ENCODE assay signal across 9 cellular contexts in genomic region chr17:77460514-77461046, GRCh38.
DNase-seq lines count a peak whose midpoint lies in the region; ATAC-seq, FAIRE-seq and TF ChIP-seq lines count a peak whose summit lies in the region.
"Had no signal": no experiment of that assay in that cellular context is flagged by ENCODE, and none has a peak within 500 bp of the region (broad histone marks: within the 10 kb centered on the region; RNA-seq: fewer than 3 reads in every experiment).

No MANE protein-coding gene starts in this region.

- TF ChIP-seq POLR2A in GM18526 (IDR thresholded peaks at IDR 0.05; ENCODE audit: extremely low read depth, insufficient read length) (peak; percentile 11), Peyer's patch (IDR thresholded peaks at IDR 0.05) (no peak), esophagus squamous epithelium (IDR thresholded peaks at IDR 0.05) (no peak), H54 (IDR thresholded peaks at IDR 0.05; ENCODE audit: low read depth, low read length) (no peak)

- DNase-seq in Peyer's patch, result peak in 1 of 3 donors; percentile 57
- DNase-seq in esophagus squamous epithelium (lab: John Stamatoyannopoulos, UW), result no peak
- DNase-seq in sciatic nerve (ENCODE audit: low spot score), result peak; percentile 61
- DNase-seq in H54 (ENCODE audit: insufficient read length, low spot score), result no peak
- no peak for DNase-seq in germinal center (ENCODE audit: low spot score)
- DNase-seq: KG1 had no signal

- peak overlapping the region; percentile 77 to 98 (median 94) for H3K27ac ChIP-seq in Peyer's patch
- H3K27ac ChIP-seq in esophagus squamous epithelium, result peak overlapping the region; percentile 37 to 94 (median 65)

- TF ChIP-seq CTCF in Peyer's patch (IDR thresholded peaks at IDR 0.05) (no peak), esophagus squamous epithelium (IDR thresholded peaks at IDR 0.05) (no peak)

- H3K27me3 ChIP-seq in Peyer's patch (no peaks in the 10 kb centered on the region), esophagus squamous epithelium (no peaks in the 10 kb centered on the region)

- FAIRE-seq in H54 (lab: Jason Lieb, UNC), result no peak

- H3K4me1 ChIP-seq in Peyer's patch, result peaks cover 0 to 68% (median 56%) of the 10 kb centered on the region in 4 donors
- H3K4me1 ChIP-seq in esophagus squamous epithelium, result peaks cover 20 to 97% (median 29%) of the 10 kb centered on the region in 3 donors

- H3K4me3 ChIP-seq in Peyer's patch (peak overlapping the region in 3 of 4 donors; percentile 7 to 33 (median 31)), esophagus squamous epithelium (peak overlapping the region in 2 of 4 donors; percentile 9 to 32)

- intact Hi-C loops in esophagus squamous epithelium (cut with DNase I), result no loop called here
- intact Hi-C loops in sciatic nerve (cut with DNase I), result no loop called here

- peaks cover 0 to 4% (median 0%) of the 10 kb centered on the region in 3 donors for H3K36me3 ChIP-seq in Peyer's patch
- no peaks in the 10 kb centered on the region for H3K36me3 ChIP-seq in esophagus squamous epithelium

- H3K9me3 ChIP-seq in Peyer's patch (no peaks in the 10 kb centered on the region), esophagus squamous epithelium (no peaks in the 10 kb centered on the region)

- ATAC-seq in sciatic nerve (no peak), HG03196 (IDR thresholded peaks at IDR 0.05; ENCODE audit: unreplicated experiment) (no peak), GM21737 (IDR thresholded peaks at IDR 0.05; ENCODE audit: unreplicated experiment) (no peak)

- WGBS in esophagus squamous epithelium, 2 donors, result 83% methylated on average over 3 of the region's 9 CpGs; no CpG with 5 or more reads in 1 of the 2 donors
